Comparison of ENCODE assay signal across 5 cellular contexts in the genomic region with DNA sequence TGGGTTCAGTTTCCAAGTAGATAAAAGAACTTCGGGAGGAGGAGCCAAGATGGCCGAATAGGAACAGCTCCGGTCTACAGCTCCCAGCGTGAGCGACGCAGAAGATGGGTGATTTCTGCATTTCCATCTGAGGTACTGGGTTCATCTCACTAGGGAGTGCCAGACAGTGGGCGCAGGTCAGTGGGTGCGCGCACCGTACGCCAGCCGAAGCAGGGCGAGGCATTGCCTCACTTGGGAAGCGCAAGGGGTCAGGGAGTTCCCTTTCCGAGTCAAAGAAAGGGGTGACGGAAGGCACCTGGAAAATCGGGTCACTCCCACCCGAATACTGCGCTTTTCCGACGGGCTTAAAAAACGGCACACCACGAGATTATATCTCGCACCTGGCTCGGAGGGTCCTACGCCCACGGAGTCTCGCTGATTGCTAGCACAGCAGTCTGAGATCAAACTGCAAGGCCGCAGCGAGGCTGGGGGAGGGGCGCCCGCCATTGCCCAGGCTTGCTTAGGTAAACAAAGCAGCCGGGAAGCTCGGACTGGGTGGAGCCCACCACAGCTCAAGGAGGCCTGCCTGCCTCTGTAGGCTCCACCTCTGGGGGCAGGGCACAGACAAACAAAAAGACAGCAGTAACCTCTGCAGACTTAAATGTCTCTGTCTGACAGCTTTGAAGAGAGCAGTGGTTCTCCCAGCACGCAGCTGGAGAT.
DNase-seq lines count a peak whose midpoint lies in the region; ATAC-seq and TF ChIP-seq lines count a peak whose summit lies in the region.
"Not testable (repeated sequence)": the region's sequence is repeated elsewhere in the genome, so short reads cannot be mapped to it uniquely, and the experiment has no call there.

No MANE protein-coding gene starts in this region.

- ATAC-seq in WTC11: not testable (repeated sequence)

- CTCF ChIA-PET in WTC11 (lab: Charles Lee): not testable (repeated sequence)

- TF ChIP-seq CTCF in WTC11 (IDR thresholded peaks at IDR 0.05); nephron progenitor cell (IDR thresholded peaks at IDR 0.05): not testable (repeated sequence)

- DNase-seq in DMS53 (lab: John Stamatoyannopoulos, UW): peak; percentile 44
- not testable (repeated sequence) for DNase-seq in H7; WTC11 (ENCODE audit: low spot score); nephron progenitor cell
- DNase-seq in NCI-H748 (lab: John Stamatoyannopoulos, UW; ENCODE audit: unreplicated experiment): peak; percentile 13

- peak overlapping the region; percentile 49 for H3K4me3 Mint-ChIP-seq in WTC11
- not testable (repeated sequence) for H3K4me3 Mint-ChIP-seq in nephron progenitor cell

- peaks cover 15% of the 10 kb centered on the region for H3K4me1 Mint-ChIP-seq in WTC11
- not testable (repeated sequence) for H3K4me1 Mint-ChIP-seq in nephron progenitor cell

- H3K27ac Mint-ChIP-seq in WTC11 (peak overlapping the region; percentile 31), nephron progenitor cell (peak overlapping the region; percentile 66)

- not testable (repeated sequence) for H3K27me3 ChIP-seq in H7 (ENCODE audit: control insufficient read depth, insufficient read depth, low read length)

- H3K27me3 Mint-ChIP-seq in WTC11 (ENCODE audit: low read depth); nephron progenitor cell (ENCODE audit: low read depth, poor library complexity): not testable (repeated sequence)

- POLR2A ChIA-PET in WTC11 (lab: Charles Lee): not testable (repeated sequence)

- H3K36me3 Mint-ChIP-seq in WTC11; nephron progenitor cell (ENCODE audit: low read depth): not testable (repeated sequence)

- H3K36me3 ChIP-seq in H7 (replicated peaks; ENCODE audit: control insufficient read depth, insufficient read depth, low read length): not testable (repeated sequence)

- peak overlapping the region; percentile 10; the same call in 1 of the 2 replicates for H3K4me3 ChIP-seq in H7 (ENCODE audit: insufficient read depth, low read depth, low read length)

- not testable (repeated sequence) for H3K9me3 Mint-ChIP-seq in WTC11
- H3K9me3 Mint-ChIP-seq in nephron progenitor cell: peaks cover 14% of the 10 kb centered on the region
